Comparison of ENCODE assay signal across 17 cellular contexts in genomic region chr7:51019231-51019844, GRCh38.
DNase-seq lines count a peak whose midpoint lies in the region.
"Had no signal": no experiment of that assay in that cellular context is flagged by ENCODE, and none has a peak within 500 bp of the region (broad histone marks: within the 10 kb centered on the region; RNA-seq: fewer than 3 reads in every experiment).

No MANE protein-coding gene starts in this region.

- no peaks in the 10 kb centered on the region for H3K4me1 Mint-ChIP-seq in activated naive CD8-positive, alpha-beta T cell treated with anti-CD3 and anti-CD28 coated beads for 36 hours
- H3K4me1 Mint-ChIP-seq: activated naive CD4-positive, alpha-beta T cell treated with anti-CD3 and anti-CD28 coated beads, Interleukin-2, amount 10 ng/mL, durations not matched to agents 7 days and 5 days had no signal

- 62% methylated on average over 6 of the region's 7 CpGs for WGBS in mesenchymal stem cell

- no peak overlapping the region for H3K27ac ChIP-seq in mesenchymal stem cell (ENCODE audit: low read length, poor library complexity, severe bottlenecking)
- H3K27ac ChIP-seq: BLaER1, colonic mucosa, sigmoid colon, SK-N-MC had no signal

- no peak overlapping the region for H2AFZ ChIP-seq in mesenchymal stem cell (ENCODE audit: low read depth, low read length)

- H3K4me3 ChIP-seq in mesenchymal stem cell (ENCODE audit: insufficient read depth in 1 of 2, low read depth in 1 of 2, low read length in 2 of 2), result no peak overlapping the region
- H3K4me3 ChIP-seq: BLaER1, colonic mucosa, sigmoid colon, SK-N-MC had no signal

- H3K4me2 ChIP-seq in mesenchymal stem cell (ENCODE audit: low read length, poor library complexity, severe bottlenecking), result no peak overlapping the region
- H3K4me2 ChIP-seq: BLaER1 had no signal

- peak overlapping the region; percentile 36 for H3K9ac ChIP-seq in mesenchymal stem cell (ENCODE audit: low read length)
- H3K9ac ChIP-seq: BLaER1 had no signal

- DNase-seq in EL (peak; percentile 72), M059J (ENCODE audit: low read depth) (peak; percentile 98), dedifferentiated amniotic fluid mesenchymal stem cell (ENCODE audit: extremely low spot score) (peak; percentile 23), mesenchymal stem cell (peak; percentile 91), cortex of kidney (lab: John Stamatoyannopoulos, UW) (no peak), NAMALWA (ENCODE audit: low spot score) (no peak), nucleus accumbens (lab: John Stamatoyannopoulos, UW) (no peak)
- no peak for DNase-seq in activated naive CD8-positive, alpha-beta T cell treated with anti-CD3 and anti-CD28 coated beads for 36 hours
- DNase-seq: activated naive CD4-positive, alpha-beta T cell treated with anti-CD3 and anti-CD28 coated beads, Interleukin-2, amount 10 ng/mL, durations not matched to agents 7 days and 5 days; colonic mucosa; GOT3; Kasumi-1; NCI-H2081; sigmoid colon; stimulated activated naive CD8-positive, alpha-beta T cell treated with anti-CD3 and anti-CD28 coated beads, Interleukin-15, amount 100 ng/mL, for 72 hours had no signal

- H2BK12ac ChIP-seq in mesenchymal stem cell (ENCODE audit: low read length in 2 of 2), result peak overlapping the region in 1 of 2 experiments; percentile 79

- H3K4me1 ChIP-seq in mesenchymal stem cell (ENCODE audit: control insufficient read depth, insufficient read depth, low read depth, low read length), result peaks cover 4% of the 10 kb centered on the region
- H3K4me1 ChIP-seq: BLaER1, colonic mucosa had no signal

- no peaks in the 10 kb centered on the region for H3K9me3 ChIP-seq in mesenchymal stem cell (ENCODE audit: control insufficient read depth, low read length)
- H3K9me3 ChIP-seq: BLaER1, colonic mucosa, sigmoid colon had no signal

- peak overlapping the region; percentile 28 for H2AK5ac ChIP-seq in mesenchymal stem cell (ENCODE audit: low read length, severe bottlenecking)

- H3K18ac ChIP-seq in mesenchymal stem cell (ENCODE audit: low read depth in 1 of 2, low read length in 2 of 2), result peak overlapping the region in 1 of 2 experiments; percentile 69

- H4K91ac ChIP-seq in mesenchymal stem cell (ENCODE audit: low read length), result peak overlapping the region; percentile 60

- H3K27me3 Mint-ChIP-seq in activated naive CD8-positive, alpha-beta T cell treated with anti-CD3 and anti-CD28 coated beads for 36 hours, result no peaks in the 10 kb centered on the region
- H3K27me3 Mint-ChIP-seq: activated naive CD4-positive, alpha-beta T cell treated with anti-CD3 and anti-CD28 coated beads, Interleukin-2, amount 10 ng/mL, durations not matched to agents 7 days and 5 days; stimulated activated naive CD8-positive, alpha-beta T cell treated with anti-CD3 and anti-CD28 coated beads, Interleukin-15, amount 100 ng/mL, for 72 hours had no signal

- no peaks in the 10 kb centered on the region for H3K79me1 ChIP-seq in mesenchymal stem cell (replicated peaks; ENCODE audit: low read length, poor library complexity, severe bottlenecking)

- H3K27ac Mint-ChIP-seq in activated naive CD8-positive, alpha-beta T cell treated with anti-CD3 and anti-CD28 coated beads for 36 hours, result no peak overlapping the region
- H3K27ac Mint-ChIP-seq: activated naive CD4-positive, alpha-beta T cell treated with anti-CD3 and anti-CD28 coated beads, Interleukin-2, amount 10 ng/mL, durations not matched to agents 7 days and 5 days; stimulated activated naive CD8-positive, alpha-beta T cell treated with anti-CD3 and anti-CD28 coated beads, Interleukin-15, amount 100 ng/mL, for 72 hours had no signal

- H3K36me3 Mint-ChIP-seq in activated naive CD8-positive, alpha-beta T cell treated with anti-CD3 and anti-CD28 coated beads for 36 hours, result peaks cover 3% of the 10 kb centered on the region
- H3K36me3 Mint-ChIP-seq: activated naive CD4-positive, alpha-beta T cell treated with anti-CD3 and anti-CD28 coated beads, Interleukin-2, amount 10 ng/mL, durations not matched to agents 7 days and 5 days had no signal

- no peaks in the 10 kb centered on the region for H3K27me3 ChIP-seq in mesenchymal stem cell (ENCODE audit: control insufficient read depth in 1 of 2, insufficient read depth in 1 of 2, low read length in 2 of 2)
- H3K27me3 ChIP-seq: BLaER1, colonic mucosa, sigmoid colon had no signal

- no peaks in the 10 kb centered on the region for H3K36me3 ChIP-seq in mesenchymal stem cell (ENCODE audit: control insufficient read depth in 1 of 2, insufficient read depth in 2 of 2, low read depth in 1 of 2, low read length in 2 of 2)
- H3K36me3 ChIP-seq: BLaER1, colonic mucosa, sigmoid colon had no signal

- no peak overlapping the region for H3K23ac ChIP-seq in mesenchymal stem cell (ENCODE audit: low read length in 2 of 2)

- H4K8ac ChIP-seq in mesenchymal stem cell (ENCODE audit: low read length), result no peak overlapping the region

- no peak overlapping the region for H3K4ac ChIP-seq in mesenchymal stem cell (ENCODE audit: low read depth in 1 of 2, low read length in 2 of 2)

- H3K9me3 Mint-ChIP-seq in activated naive CD8-positive, alpha-beta T cell treated with anti-CD3 and anti-CD28 coated beads for 36 hours, result no peaks in the 10 kb centered on the region
- H3K9me3 Mint-ChIP-seq: activated naive CD4-positive, alpha-beta T cell treated with anti-CD3 and anti-CD28 coated beads, Interleukin-2, amount 10 ng/mL, durations not matched to agents 7 days and 5 days had no signal

- H2BK5ac ChIP-seq in mesenchymal stem cell (ENCODE audit: low read depth, low read length, poor library complexity, severe bottlenecking), result no peak overlapping the region

- no peak overlapping the region for H3K4me3 Mint-ChIP-seq in activated naive CD8-positive, alpha-beta T cell treated with anti-CD3 and anti-CD28 coated beads for 36 hours
- H3K4me3 Mint-ChIP-seq: activated naive CD4-positive, alpha-beta T cell treated with anti-CD3 and anti-CD28 coated beads, Interleukin-2, amount 10 ng/mL, durations not matched to agents 7 days and 5 days; stimulated activated naive CD8-positive, alpha-beta T cell treated with anti-CD3 and anti-CD28 coated beads, Interleukin-15, amount 100 ng/mL, for 72 hours had no signal

- H3K14ac ChIP-seq in mesenchymal stem cell (ENCODE audit: low read length in 2 of 2), result no peak overlapping the region

- no peak overlapping the region for H2BK15ac ChIP-seq in mesenchymal stem cell (ENCODE audit: low read depth, poor library complexity, severe bottlenecking)

- H2BK120ac ChIP-seq in mesenchymal stem cell (ENCODE audit: low read depth, low read length), result no peak overlapping the region

Comparison
In these comparisons a context has a peak if more than half of its experiments do, and no peak if none do; other contexts are left out.
1. DNase-seq: peak in EL (single experiment), M059J (single experiment), dedifferentiated amniotic fluid mesenchymal stem cell (single experiment) and mesenchymal stem cell (single experiment); none in cortex of kidney (single experiment), activated naive CD8-positive, alpha-beta T cell treated with anti-CD3 and anti-CD28 coated beads for 36 hours (single experiment), NAMALWA (single experiment) and nucleus accumbens (0 of 56).